Comparison of ENCODE assay signal across 9 cellular contexts in the genomic region with DNA sequence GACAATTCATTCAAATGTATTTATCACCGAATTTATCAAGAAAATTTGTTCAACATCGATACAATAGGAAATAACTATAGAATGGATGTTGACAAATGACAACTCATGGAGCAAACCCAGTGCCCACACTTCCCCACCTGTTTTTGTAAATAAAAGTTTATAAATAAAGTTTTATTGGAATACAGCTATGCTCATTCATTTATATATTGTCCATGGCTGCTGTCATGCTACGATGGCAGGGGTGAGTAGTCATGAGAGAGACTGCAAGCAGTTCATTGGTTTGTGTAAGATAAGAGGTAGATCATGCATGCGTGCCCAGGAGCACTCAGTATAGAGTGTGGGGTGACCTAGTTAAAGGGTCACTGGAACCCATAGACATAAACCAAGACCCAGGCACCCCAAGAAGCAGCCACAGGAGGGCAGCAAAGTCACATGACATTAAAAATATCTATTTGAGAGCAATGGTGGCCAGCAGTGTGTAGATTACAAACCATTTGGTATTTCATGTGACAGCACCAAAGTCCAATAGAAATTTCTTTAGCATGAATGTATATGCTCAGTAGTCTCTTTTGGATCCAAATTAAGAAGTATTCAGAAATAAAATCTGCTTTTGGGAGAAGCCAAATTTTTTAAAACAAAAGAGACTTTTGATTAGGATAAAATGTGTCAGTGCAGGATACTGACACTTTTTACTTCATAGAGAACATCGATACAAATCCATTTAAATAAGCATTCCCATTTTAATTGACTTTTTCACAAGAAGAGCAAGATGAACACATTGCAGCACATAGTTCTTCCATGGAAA.
DNase-seq lines count a peak whose midpoint lies in the region; ATAC-seq and TF ChIP-seq lines count a peak whose summit lies in the region.
"Had no signal": no experiment of that assay in that cellular context is flagged by ENCODE, and none has a peak within 500 bp of the region (broad histone marks: within the 10 kb centered on the region; RNA-seq: fewer than 3 reads in every experiment).

No MANE protein-coding gene starts in this region.

- no peaks in the 10 kb centered on the region for H4K20me1 ChIP-seq in hepatocyte (ENCODE audit: insufficient read depth, poor library complexity, severe bottlenecking)

- peaks cover 18% of the 10 kb centered on the region for H3K9me3 Mint-ChIP-seq in WTC11
- H3K9me3 Mint-ChIP-seq in activated T-helper 1 cell treated with anti-CD3 and anti-CD28 coated beads, Interleukin-12 subunit alpha, Interleukin-12 subunit beta, Interleukin-2, Interleukin-4 antibody, amounts not matched to agents 30 ng/mL and 10 ng/mL and 1 ng/mL, durations not matched to agents 14 hours and 24 hours and 36 hours = no peaks in the 10 kb centered on the region

- H3K27me3 ChIP-seq in hepatocyte (no peaks in the 10 kb centered on the region), testis (no peaks in the 10 kb centered on the region)

- DNase-seq in NCI-H1105 treated with DMSO at 0.1 percent for 48 hours (lab: John Stamatoyannopoulos, UW) (peak; percentile 9), NCI-H1105 (lab: John Stamatoyannopoulos, UW) (no peak), HS-27A (ENCODE audit: low read depth) (peak; percentile 62), WTC11 (ENCODE audit: low spot score) (peak; percentile 72), hepatocyte (ENCODE audit: low spot score) (peak; percentile 56), testis (peak; percentile 49)
- DNase-seq in activated T-helper 1 cell treated with anti-CD3 and anti-CD28 coated beads, Interleukin-12 subunit alpha, Interleukin-12 subunit beta, Interleukin-2, Interleukin-4 antibody, amounts not matched to agents 30 ng/mL and 10 ng/mL and 1 ng/mL, durations not matched to agents 14 hours and 24 hours and 36 hours (ENCODE audit: low spot score) = no peak

- H2AFZ ChIP-seq in hepatocyte = no peak overlapping the region

- H3K4me3 Mint-ChIP-seq in WTC11 = no peak overlapping the region
- no peak overlapping the region for H3K4me3 Mint-ChIP-seq in activated T-helper 1 cell treated with anti-CD3 and anti-CD28 coated beads, Interleukin-12 subunit alpha, Interleukin-12 subunit beta, Interleukin-2, Interleukin-4 antibody, amounts not matched to agents 30 ng/mL and 10 ng/mL and 1 ng/mL, durations not matched to agents 14 hours and 24 hours and 36 hours
- H3K4me3 Mint-ChIP-seq: CD4-positive, CD25-positive, alpha-beta regulatory T cell had no signal

- H3K4me2 ChIP-seq in hepatocyte = no peak overlapping the region

- ATAC-seq in WTC11 (peak; percentile 95), HG03469 (IDR thresholded peaks at IDR 0.05; ENCODE audit: unreplicated experiment) (no peak)

- no peaks in the 10 kb centered on the region for H3K9me2 ChIP-seq in hepatocyte (replicated peaks; ENCODE audit: insufficient read depth)

- no peak overlapping the region for H3K27ac Mint-ChIP-seq in WTC11
- no peak overlapping the region for H3K27ac Mint-ChIP-seq in activated T-helper 1 cell treated with anti-CD3 and anti-CD28 coated beads, Interleukin-12 subunit alpha, Interleukin-12 subunit beta, Interleukin-2, Interleukin-4 antibody, amounts not matched to agents 30 ng/mL and 10 ng/mL and 1 ng/mL, durations not matched to agents 14 hours and 24 hours and 36 hours
- H3K27ac Mint-ChIP-seq: CD4-positive, CD25-positive, alpha-beta regulatory T cell had no signal

- H3K27ac ChIP-seq in hepatocyte = no peak overlapping the region
- H3K27ac ChIP-seq in testis = no peak overlapping the region

- H3K4me1 ChIP-seq in hepatocyte (ENCODE audit: insufficient read depth) (no peaks in the 10 kb centered on the region), testis (no peaks in the 10 kb centered on the region)

- WGBS in hepatocyte (ENCODE audit: low lambda C conversion rate, missing lambda C conversion rate) = 83% methylated on average over 5 of the region's 5 CpGs
- 87 to 93% methylated on average over 5 of the region's 5 CpGs for WGBS in testis, 2 donors

- peaks cover 7% of the 10 kb centered on the region; the same call in 1 of the 2 replicates for H3K36me3 Mint-ChIP-seq in WTC11
- no peaks in the 10 kb centered on the region for H3K36me3 Mint-ChIP-seq in activated T-helper 1 cell treated with anti-CD3 and anti-CD28 coated beads, Interleukin-12 subunit alpha, Interleukin-12 subunit beta, Interleukin-2, Interleukin-4 antibody, amounts not matched to agents 30 ng/mL and 10 ng/mL and 1 ng/mL, durations not matched to agents 14 hours and 24 hours and 36 hours (ENCODE audit: low read depth)
- H3K36me3 Mint-ChIP-seq: CD4-positive, CD25-positive, alpha-beta regulatory T cell had no signal

- H3K9me3 ChIP-seq in hepatocyte (ENCODE audit: low read depth) (no peaks in the 10 kb centered on the region), testis (no peaks in the 10 kb centered on the region)

- H3K36me3 ChIP-seq in hepatocyte (replicated peaks; ENCODE audit: insufficient read depth, low read depth) (no peaks in the 10 kb centered on the region), testis (ENCODE audit: low read depth, missing control alignments) (no peaks in the 10 kb centered on the region)

- H3K4me1 Mint-ChIP-seq in WTC11 = no peaks in the 10 kb centered on the region
- H3K4me1 Mint-ChIP-seq in activated T-helper 1 cell treated with anti-CD3 and anti-CD28 coated beads, Interleukin-12 subunit alpha, Interleukin-12 subunit beta, Interleukin-2, Interleukin-4 antibody, amounts not matched to agents 30 ng/mL and 10 ng/mL and 1 ng/mL, durations not matched to agents 14 hours and 24 hours and 36 hours (ENCODE audit: low read depth) = no peaks in the 10 kb centered on the region
- H3K4me1 Mint-ChIP-seq: CD4-positive, CD25-positive, alpha-beta regulatory T cell had no signal

- intact Hi-C loops in testis (cut with DNase I; ENCODE audit: low total_unique reads) = no loop called here
- intact Hi-C loops in activated T-helper 1 cell treated with anti-CD3 and anti-CD28 coated beads, Interleukin-12 subunit alpha, Interleukin-12 subunit beta, Interleukin-2, Interleukin-4 antibody, amounts not matched to agents 30 ng/mL and 10 ng/mL and 1 ng/mL, durations not matched to agents 14 hours and 24 hours and 36 hours (cut with micrococcal nuclease) = loop anchor here (10.0 kb wide), 1 partner anchor 1299 kb away; no protein-coding TSS in a partner anchor

- TF ChIP-seq CTCF in WTC11 (IDR thresholded peaks at IDR 0.05) = peak; percentile 35; the same call in 1 of the 2 replicates
- TF ChIP-seq CTCF in hepatocyte (IDR thresholded peaks at IDR 0.05; ENCODE audit: poor library complexity) = peak; percentile 59
- TF ChIP-seq CTCF in testis (IDR thresholded peaks at IDR 0.05) = peak in 1 of 3 experiments; percentile 37

- CTCF ChIA-PET in WTC11 (lab: Charles Lee) = interaction anchor here (1.4 to 2.4 kb wide), 4 partner anchors 10 to 360 kb away, joined by 4 to 13 read pairs (median 6); no protein-coding TSS in a partner anchor

- H3K27me3 Mint-ChIP-seq in WTC11 (ENCODE audit: low read depth) = no peaks in the 10 kb centered on the region
- no peaks in the 10 kb centered on the region for H3K27me3 Mint-ChIP-seq in activated T-helper 1 cell treated with anti-CD3 and anti-CD28 coated beads, Interleukin-12 subunit alpha, Interleukin-12 subunit beta, Interleukin-2, Interleukin-4 antibody, amounts not matched to agents 30 ng/mL and 10 ng/mL and 1 ng/mL, durations not matched to agents 14 hours and 24 hours and 36 hours (ENCODE audit: insufficient read depth)
- H3K27me3 Mint-ChIP-seq: CD4-positive, CD25-positive, alpha-beta regulatory T cell had no signal

- POLR2A ChIA-PET in WTC11 (lab: Charles Lee) = no interaction called here

- no peak for TF ChIP-seq POLR2A in testis (IDR thresholded peaks at IDR 0.05)

- no peaks in the 10 kb centered on the region for H3K79me2 ChIP-seq in hepatocyte

- H3K4me3 ChIP-seq in hepatocyte = no peak overlapping the region
- H3K4me3 ChIP-seq in testis = no peak overlapping the region

TF ChIP-seq in WTC11, 78 proteins besides CTCF, POLR2A, EP300 and RAD21 (continues in another document):
- TF ChIP-seq, protein P1, sequence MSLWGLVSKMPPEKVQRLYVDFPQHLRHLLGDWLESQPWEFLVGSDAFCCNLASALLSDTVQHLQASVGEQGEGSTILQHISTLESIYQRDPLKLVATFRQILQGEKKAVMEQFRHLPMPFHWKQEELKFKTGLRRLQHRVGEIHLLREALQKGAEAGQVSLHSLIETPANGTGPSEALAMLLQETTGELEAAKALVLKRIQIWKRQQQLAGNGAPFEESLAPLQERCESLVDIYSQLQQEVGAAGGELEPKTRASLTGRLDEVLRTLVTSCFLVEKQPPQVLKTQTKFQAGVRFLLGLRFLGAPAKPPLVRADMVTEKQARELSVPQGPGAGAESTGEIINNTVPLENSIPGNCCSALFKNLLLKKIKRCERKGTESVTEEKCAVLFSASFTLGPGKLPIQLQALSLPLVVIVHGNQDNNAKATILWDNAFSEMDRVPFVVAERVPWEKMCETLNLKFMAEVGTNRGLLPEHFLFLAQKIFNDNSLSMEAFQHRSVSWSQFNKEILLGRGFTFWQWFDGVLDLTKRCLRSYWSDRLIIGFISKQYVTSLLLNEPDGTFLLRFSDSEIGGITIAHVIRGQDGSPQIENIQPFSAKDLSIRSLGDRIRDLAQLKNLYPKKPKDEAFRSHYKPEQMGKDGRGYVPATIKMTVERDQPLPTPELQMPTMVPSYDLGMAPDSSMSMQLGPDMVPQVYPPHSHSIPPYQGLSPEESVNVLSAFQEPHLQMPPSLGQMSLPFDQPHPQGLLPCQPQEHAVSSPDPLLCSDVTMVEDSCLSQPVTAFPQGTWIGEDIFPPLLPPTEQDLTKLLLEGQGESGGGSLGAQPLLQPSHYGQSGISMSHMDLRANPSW (CRISPR knock-in tag; conservative IDR thresholded peaks at IDR 0.05; ENCODE audit: low read depth) = no peak
- TF ChIP-seq NR3C1 (CRISPR knock-in tag; conservative IDR thresholded peaks at IDR 0.05; ENCODE audit: low read depth) (no peak), ZNF121 (CRISPR knock-in tag; IDR thresholded peaks at IDR 0.05) (no peak), JUN (CRISPR knock-in tag; IDR thresholded peaks at IDR 0.05) (no peak)
- TF ChIP-seq, protein P2, sequence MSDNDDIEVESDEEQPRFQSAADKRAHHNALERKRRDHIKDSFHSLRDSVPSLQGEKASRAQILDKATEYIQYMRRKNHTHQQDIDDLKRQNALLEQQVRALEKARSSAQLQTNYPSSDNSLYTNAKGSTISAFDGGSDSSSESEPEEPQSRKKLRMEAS (CRISPR knock-in tag; IDR thresholded peaks at IDR 0.05) = no peak
- TF ChIP-seq, protein P3, sequence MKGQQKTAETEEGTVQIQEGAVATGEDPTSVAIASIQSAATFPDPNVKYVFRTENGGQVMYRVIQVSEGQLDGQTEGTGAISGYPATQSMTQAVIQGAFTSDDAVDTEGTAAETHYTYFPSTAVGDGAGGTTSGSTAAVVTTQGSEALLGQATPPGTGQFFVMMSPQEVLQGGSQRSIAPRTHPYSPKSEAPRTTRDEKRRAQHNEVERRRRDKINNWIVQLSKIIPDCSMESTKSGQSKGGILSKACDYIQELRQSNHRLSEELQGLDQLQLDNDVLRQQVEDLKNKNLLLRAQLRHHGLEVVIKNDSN (CRISPR knock-in tag; IDR thresholded peaks at IDR 0.05) = no peak

Comparison
In these comparisons a context has a peak if more than half of its experiments do, and no peak if none do; other contexts are left out.
1. DNase-seq: peak in NCI-H1105 treated with DMSO at 0.1 percent for 48 hours (single experiment), HS-27A (single experiment), WTC11 (single experiment), hepatocyte (single experiment) and testis (single experiment); none in NCI-H1105 (single experiment) and activated T-helper 1 cell treated with anti-CD3 and anti-CD28 coated beads, Interleukin-12 subunit alpha, Interleukin-12 subunit beta, Interleukin-2, Interleukin-4 antibody, amounts not matched to agents 30 ng/mL and 10 ng/mL and 1 ng/mL, durations not matched to agents 14 hours and 24 hours and 36 hours (single experiment).